Comparison of ENCODE assay signal across 9 cellular contexts in the genomic region with DNA sequence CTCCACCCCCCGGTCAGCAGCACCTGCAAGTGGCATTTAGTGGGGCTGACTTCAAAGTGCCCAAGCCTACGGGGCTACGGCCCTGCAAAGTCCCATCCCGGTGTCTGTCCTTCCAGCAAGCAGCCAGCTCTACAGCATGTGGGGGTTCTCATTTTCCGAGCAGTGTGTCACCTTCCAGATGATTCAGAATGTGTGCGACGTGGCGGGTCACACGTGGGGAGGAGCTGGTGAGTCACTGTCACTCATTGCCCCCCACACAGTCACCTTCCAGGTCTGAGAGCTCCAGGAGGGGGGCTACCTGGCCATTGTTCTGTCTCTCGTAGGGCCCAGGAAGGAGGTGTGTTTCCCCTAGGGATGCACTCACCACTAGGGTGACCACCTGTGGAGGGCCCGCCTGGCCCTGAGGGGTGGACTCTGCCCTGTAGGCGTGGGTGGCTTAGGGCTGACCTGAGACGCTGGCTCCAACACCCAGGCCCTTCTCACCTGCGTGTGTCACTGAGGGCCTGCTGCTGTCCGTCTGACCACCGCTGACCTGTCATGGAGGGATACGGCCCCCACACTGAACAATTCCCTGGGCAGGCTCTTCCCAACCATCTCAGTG.
A peak's percentile ranks its signal among the peaks of the same experiment; 100 is the strongest.
DNase-seq lines count a peak whose midpoint lies in the region; ATAC-seq and FAIRE-seq lines count a peak whose summit lies in the region.
"Had no signal": no experiment of that assay in that cellular context is flagged by ENCODE, and none has a peak within 500 bp of the region (broad histone marks: within the 10 kb centered on the region; RNA-seq: fewer than 3 reads in every experiment).

No MANE protein-coding gene starts in this region.

- H3K4me1 Mint-ChIP-seq in central memory CD8-positive, alpha-beta T cell = peaks cover 88% of the 10 kb centered on the region

- peak overlapping the region; percentile 82 for H3K27ac Mint-ChIP-seq in central memory CD8-positive, alpha-beta T cell (ENCODE audit: low read depth)

- DNase-seq in GM19239 (ENCODE audit: insufficient read length, low spot score) (no peak), NCI-H748 treated with DMSO at 0.1 percent for 48 hours (lab: John Stamatoyannopoulos, UW) (no peak), Right ventricle myocardium inferior (ENCODE audit: missing footprints) (no peak)
- DNase-seq in activated CD4-positive, alpha-beta T cell treated with anti-CD3 and anti-CD28 coated beads, Interleukin-2, amount 50 U/mL, for 4 hours = peak; percentile 82 to 83
- peak in 1 of 2 donors; percentile 53 for DNase-seq in central memory CD8-positive, alpha-beta T cell (ENCODE audit: low spot score in 2 of 2)
- peak; percentile 70 for DNase-seq in stimulated activated CD8-positive, alpha-beta memory T cell treated with anti-CD3 and anti-CD28 coated beads, Interleukin-12 subunit alpha, Interleukin-12 subunit beta, amount 100 ng/mL, for 1 hour (ENCODE audit: low read depth)
- DNase-seq: NCI-H345 had no signal

- peak; percentile 87 for FAIRE-seq in GM19239 (lab: Jason Lieb, UNC)

- H3K27me3 Mint-ChIP-seq in central memory CD8-positive, alpha-beta T cell = no peaks in the 10 kb centered on the region

- H3K36me3 Mint-ChIP-seq in central memory CD8-positive, alpha-beta T cell (ENCODE audit: insufficient read depth) = peaks cover 24% of the 10 kb centered on the region

- peak overlapping the region; percentile 69 for H3K4me3 Mint-ChIP-seq in central memory CD8-positive, alpha-beta T cell

- peak; percentile 72 for ATAC-seq in central memory CD8-positive, alpha-beta T cell (replicated peaks; ENCODE audit: extremely low read depth, poor library complexity, severe bottlenecking)
- ATAC-seq in Right ventricle myocardium inferior (no peak), HG02884 (IDR thresholded peaks at IDR 0.05; ENCODE audit: unreplicated experiment) (no peak), GM18511 (IDR thresholded peaks at IDR 0.05; ENCODE audit: unreplicated experiment) (no peak)

- intact Hi-C loops in Right ventricle myocardium inferior (cut with DNase I) = loop anchor here (10.0 kb wide), 1 partner anchor 63 kb away; no protein-coding TSS in a partner anchor

- no peaks in the 10 kb centered on the region for H3K9me3 Mint-ChIP-seq in central memory CD8-positive, alpha-beta T cell

Comparison
In these comparisons a context has a peak if more than half of its experiments do, and no peak if none do; other contexts are left out.
1. DNase-seq: peak in activated CD4-positive, alpha-beta T cell treated with anti-CD3 and anti-CD28 coated beads, Interleukin-2, amount 50 U/mL, for 4 hours (2 of 2) and stimulated activated CD8-positive, alpha-beta memory T cell treated with anti-CD3 and anti-CD28 coated beads, Interleukin-12 subunit alpha, Interleukin-12 subunit beta, amount 100 ng/mL, for 1 hour (single experiment); none in GM19239 (single experiment), NCI-H748 treated with DMSO at 0.1 percent for 48 hours (single experiment) and Right ventricle myocardium inferior (single experiment).